10 cellular contexts compared by ENCODE assay signal in genomic region chr6:7235712-7236311, GRCh38.
DNase-seq lines count a peak whose midpoint lies in the region; ATAC-seq and TF ChIP-seq lines count a peak whose summit lies in the region.
"Had no signal": no experiment of that assay in that cellular context is flagged by ENCODE, and none has a peak within 500 bp of the region (broad histone marks: within the 10 kb centered on the region; RNA-seq: fewer than 3 reads in every experiment).

No MANE protein-coding gene starts in this region.

- H3K27ac ChIP-seq in foreskin keratinocyte = peak overlapping the region; percentile 88
- H3K27ac ChIP-seq in subcutaneous abdominal adipose tissue (ENCODE audit: low read depth, low read length) = peak overlapping the region; percentile 21

- no peaks in the 10 kb centered on the region for H3K27me3 ChIP-seq in foreskin keratinocyte
- no peaks in the 10 kb centered on the region for H3K27me3 ChIP-seq in subcutaneous abdominal adipose tissue (ENCODE audit: control insufficient read depth in 5 of 5, insufficient read depth in 4 of 5, low read length in 5 of 5)

- H3K9ac ChIP-seq in subcutaneous abdominal adipose tissue (ENCODE audit: low read length in 5 of 5) = peak overlapping the region in 4 of 5 donors; percentile 0 to 14 (median 2)

- ATAC-seq in foreskin keratinocyte (peak; percentile 52), HG03108 (IDR thresholded peaks at IDR 0.05; ENCODE audit: unreplicated experiment) (no peak)

- no peak overlapping the region for H3K4me3 ChIP-seq in subcutaneous abdominal adipose tissue (ENCODE audit: low read depth in 1 of 5, low read length in 5 of 5)

- no peaks in the 10 kb centered on the region for H3K9me3 ChIP-seq in subcutaneous abdominal adipose tissue (ENCODE audit: control insufficient read depth in 5 of 5, low read length in 5 of 5)

- H3K4me1 ChIP-seq in foreskin keratinocyte = peaks cover 22% of the 10 kb centered on the region
- H3K4me1 ChIP-seq in subcutaneous abdominal adipose tissue (ENCODE audit: control insufficient read depth in 5 of 5, insufficient read depth in 5 of 5, low read length in 5 of 5) = peaks cover 7 to 36% (median 28%) of the 10 kb centered on the region in 5 donors

- peak; percentile 43 for DNase-seq in activated effector memory CD4-positive, alpha-beta T cell treated with anti-CD3 and anti-CD28 coated beads, Interleukin-2, amount 50 U/mL, for 16 hours
- no peak for DNase-seq in activated effector memory CD4-positive, alpha-beta T cell treated with Interleukin-2 at 50 U/mL for 16 hours
- DNase-seq in NCI-H69 (lab: John Stamatoyannopoulos, UW) = peak; percentile 85
- DNase-seq in foreskin keratinocyte = no peak
- no peak for DNase-seq in MV-4-11 (lab: John Stamatoyannopoulos, UW)
- no peak for DNase-seq in HK-2 (ENCODE audit: unreplicated experiment)
- DNase-seq: activated CD4-positive, alpha-beta T cell treated with anti-CD3 and anti-CD28 coated beads, Interleukin-2, amount 50 U/mL, for 48 hours; dermis blood vessel endothelial cell had no signal

- no peak for TF ChIP-seq CTCF in foreskin keratinocyte (conservative IDR thresholded peaks at IDR 0.05)

- peaks cover 3 to 60% (median 46%) of the 10 kb centered on the region in 5 donors for H3K36me3 ChIP-seq in subcutaneous abdominal adipose tissue (ENCODE audit: control insufficient read depth in 5 of 5, insufficient read depth in 5 of 5, low read length in 5 of 5)

Comparison
In these comparisons a context has a peak if more than half of its experiments do, and no peak if none do; other contexts are left out.
1. DNase-seq: peak in activated effector memory CD4-positive, alpha-beta T cell treated with anti-CD3 and anti-CD28 coated beads, Interleukin-2, amount 50 U/mL, for 16 hours (single experiment) and NCI-H69 (single experiment); none in activated effector memory CD4-positive, alpha-beta T cell treated with Interleukin-2 at 50 U/mL for 16 hours (single experiment), foreskin keratinocyte (0 of 2), MV-4-11 (single experiment) and HK-2 (single experiment).